17 cellular contexts compared by ENCODE assay signal in genomic region chr19:14168259-14168972, GRCh38. TPM values are rescaled to one million over a fixed set of nuclear protein-coding genes. Genes with fewer than 3 reads are reported as not detected.
A peak's percentile ranks its signal among the peaks of the same experiment; 100 is the strongest.
DNase-seq lines count a peak whose midpoint lies in the region; ATAC-seq, FAIRE-seq and TF ChIP-seq lines count a peak whose summit lies in the region.
"Had no signal": no experiment of that assay in that cellular context is flagged by ENCODE, and none has a peak within 500 bp of the region (broad histone marks: within the 10 kb centered on the region; RNA-seq: fewer than 3 reads in every experiment).

No MANE protein-coding gene starts in this region.

- H3K9ac ChIP-seq in BLaER1 (peak overlapping the region; percentile 28; the same call in 1 of the 2 replicates), K562 (ENCODE audit: insufficient read depth in 1 of 2, low read depth in 2 of 2, low read length in 2 of 2) (peak overlapping the region in 1 of 2 experiments; percentile 36; a peak in 1 of 4 replicates)

- H3K79me2 ChIP-seq in K562 (ENCODE audit: control insufficient read depth, insufficient read depth, low read length), result no peaks in the 10 kb centered on the region

- no peaks in the 10 kb centered on the region for H3K27me3 Mint-ChIP-seq in CD4-positive, alpha-beta memory T cell
- no peaks in the 10 kb centered on the region for H3K27me3 Mint-ChIP-seq in naive thymus-derived CD8-positive, alpha-beta T cell

- 73% methylated on average over 19 of the region's 19 CpGs for WGBS in K562 (ENCODE audit: insufficient coverage, low coverage, missing lambda C conversion rate)

- DNase-seq in CD4-positive, alpha-beta memory T cell, result no peak
- DNase-seq in K562 (ENCODE audit: extremely low read depth in 1 of 4, low spot score in 3 of 4), result no peak
- no peak for DNase-seq in naive thymus-derived CD8-positive, alpha-beta T cell
- no peak for DNase-seq in effector CD4-positive, alpha-beta T cell
- no peak for DNase-seq in Peyer's patch
- DNase-seq: activated CD4-positive, alpha-beta T cell treated with anti-CD3 and anti-CD28 coated beads, Interleukin-2, amount 50 U/mL, for 4 hours; DMS 273 treated with DMSO at 0.1 percent for 48 hours; endodermal cell; left colon; NCI-H1417; occipital lobe; stimulated activated CD4-positive, alpha-beta T cell treated with anti-CD3 and anti-CD28 coated beads, Interleukin-12 subunit alpha, Interleukin-12 subunit beta, amount 100 ng/mL, for 4 hours had no signal

- no peak for FAIRE-seq in K562 (lab: Jason Lieb, UNC)
- FAIRE-seq: GM18507 had no signal

- H2AFZ ChIP-seq in K562 (ENCODE audit: low read depth, low read length), result no peak overlapping the region

- peaks cover 12 to 17% of the 10 kb centered on the region in 2 donors for H3K36me3 Mint-ChIP-seq in CD4-positive, alpha-beta memory T cell
- H3K36me3 Mint-ChIP-seq in naive thymus-derived CD8-positive, alpha-beta T cell, result peaks cover 0 to 25% (median 20%) of the 10 kb centered on the region in 3 donors

- no peak for TF ChIP-seq RAD21 in K562 (CRISPR knock-in tag; conservative IDR thresholded peaks at IDR 0.05 in 1 of 2, IDR thresholded peaks at IDR 0.05 in 1 of 2)

- TF ChIP-seq EP300 in K562 (IDR thresholded peaks at IDR 0.05; ENCODE audit: low read length), result no peak

- H3K27me3 ChIP-seq in BLaER1 (no peaks in the 10 kb centered on the region), K562 (ENCODE audit: control insufficient read depth in 2 of 2, insufficient read depth in 2 of 2, low read length in 2 of 2) (no peaks in the 10 kb centered on the region), Peyer's patch (no peaks in the 10 kb centered on the region)
- no peaks in the 10 kb centered on the region for H3K27me3 ChIP-seq in CD4-positive, alpha-beta memory T cell (ENCODE audit: insufficient read depth, low read length)

- intact Hi-C loops in CD4-positive, alpha-beta memory T cell (cut with micrococcal nuclease), result no loop called here
- intact Hi-C loops in K562 (cut with micrococcal nuclease), result no loop called here

- H3K27ac ChIP-seq in BLaER1 (peak overlapping the region; percentile 23; the same call in 1 of the 2 replicates), K562 (ENCODE audit: extremely low read depth, low read depth, low read length) (no peak overlapping the region), Peyer's patch (no peak overlapping the region)
- no peak overlapping the region for H3K27ac ChIP-seq in CD4-positive, alpha-beta memory T cell (ENCODE audit: low read depth, low read length)

- no TSS peak for BruUV-seq in K562 (replicated peaks; lab: Mats Ljungman, UMichigan)

- TF ChIP-seq POLR2A in K562 (conservative IDR thresholded peaks at IDR 0.05) (no peak), Peyer's patch (IDR thresholded peaks at IDR 0.05) (no peak)

- 0 out of 2 replicates have a peak, but pooled peaks cover 10% of the 10 kb centered on the region for H4K20me1 ChIP-seq in BLaER1
- no peaks in the 10 kb centered on the region for H4K20me1 ChIP-seq in K562 (replicated peaks; ENCODE audit: control insufficient read depth, insufficient read depth, low read length)

- H3K36me3 ChIP-seq in BLaER1 (peaks cover 52% of the 10 kb centered on the region), K562 (ENCODE audit: control insufficient read depth, insufficient read depth, low read length) (peaks cover 25% of the 10 kb centered on the region; the same call in 2 of the 3 replicates), Peyer's patch (peaks cover 0 to 48% (median 0%) of the 10 kb centered on the region in 3 donors)
- peaks cover 7% of the 10 kb centered on the region for H3K36me3 ChIP-seq in CD4-positive, alpha-beta memory T cell (ENCODE audit: insufficient read depth, low read length)

- peak overlapping the region in 4 of 8 donors; percentile 39 to 82 (median 73) for H3K4me3 Mint-ChIP-seq in CD4-positive, alpha-beta memory T cell
- peak overlapping the region; percentile 20 to 93 (median 59) for H3K4me3 Mint-ChIP-seq in naive thymus-derived CD8-positive, alpha-beta T cell
- H3K4me3 Mint-ChIP-seq: endodermal cell had no signal

- H3K9me3 ChIP-seq in BLaER1 (0 out of 2 replicates have a peak, but pooled peaks cover 3% of the 10 kb centered on the region), K562 (replicated peaks; ENCODE audit: control insufficient read depth, insufficient read depth, low read depth, low read length) (no peaks in the 10 kb centered on the region), Peyer's patch (no peaks in the 10 kb centered on the region)
- H3K9me3 ChIP-seq in CD4-positive, alpha-beta memory T cell (ENCODE audit: control insufficient read depth in 1 of 2, low read length in 2 of 2), result no peaks in the 10 kb centered on the region
- H3K9me3 ChIP-seq: HAP-1 had no signal

- in situ Hi-C loops in K562 (cut with MboI), result no loop called here

- H3K4me1 Mint-ChIP-seq in CD4-positive, alpha-beta memory T cell, result peaks cover 17 to 30% (median 23%) of the 10 kb centered on the region in 4 donors
- H3K4me1 Mint-ChIP-seq in naive thymus-derived CD8-positive, alpha-beta T cell, result peaks cover 20 to 33% (median 25%) of the 10 kb centered on the region in 4 donors

- CTCF ChIA-PET in CD4-positive, alpha-beta memory T cell (lab: Charles Lee; ENCODE audit: partially characterized antibody), result interaction anchor here (0.9 to 3.6 kb wide), 9 partner anchors 8 to 93 kb away, joined by 3 to 17 read pairs (median 4); partner anchors contain the start of gene ASF1B
- CTCF ChIA-PET in K562 (lab: Yijun Ruan, JAX; ENCODE audit: low intra/inter-chr PET ratio), result no interaction called here

- H3K4me1 ChIP-seq in BLaER1, result peaks cover 80% of the 10 kb centered on the region
- H3K4me1 ChIP-seq in CD4-positive, alpha-beta memory T cell (ENCODE audit: insufficient read depth, low read length), result peaks cover 26% of the 10 kb centered on the region
- H3K4me1 ChIP-seq in K562 (replicated peaks in 1 of 2; ENCODE audit: control insufficient read depth in 2 of 2, insufficient read depth in 2 of 2, low read length in 2 of 2), result peaks cover 0 to 22% of the 10 kb centered on the region in 2 experiments; a peak in 2 of 5 replicates
- peaks cover 0 to 13% (median 4%) of the 10 kb centered on the region in 4 donors for H3K4me1 ChIP-seq in Peyer's patch
- H3K4me1 ChIP-seq: HAP-1 had no signal

- H3K4me3 ChIP-seq in BLaER1, result peak overlapping the region; percentile 44; the same call in 1 of the 2 replicates
- H3K4me3 ChIP-seq in CD4-positive, alpha-beta memory T cell (ENCODE audit: low read length in 2 of 2), result no peak overlapping the region
- H3K4me3 ChIP-seq in K562, result no peak overlapping the region
- H3K4me3 ChIP-seq in Peyer's patch, result no peak overlapping the region
- H3K4me3 ChIP-seq: HAP-1 had no signal

- POLR2A ChIA-PET in CD4-positive, alpha-beta memory T cell (lab: Charles Lee; ENCODE audit: partially characterized antibody), result interaction anchor here (1.0 to 3.1 kb wide), 6 partner anchors 11 to 241 kb away, joined by 3 to 33 read pairs (median 8); partner anchors contain the start of gene ASF1B
- POLR2A ChIA-PET in K562 (lab: Yijun Ruan, JAX), result no interaction called here
- POLR2A ChIA-PET in naive thymus-derived CD8-positive, alpha-beta T cell (lab: Charles Lee), result interaction anchor here (0.5 to 3.6 kb wide), 5 partner anchors 19 to 247 kb away, joined by 3 to 33 read pairs (median 4); partner anchors contain the start of gene ASF1B

- no peaks in the 10 kb centered on the region for H3K9me3 Mint-ChIP-seq in CD4-positive, alpha-beta memory T cell
- H3K9me3 Mint-ChIP-seq in naive thymus-derived CD8-positive, alpha-beta T cell, result no peaks in the 10 kb centered on the region
- H3K9me3 Mint-ChIP-seq: endodermal cell had no signal

- no peaks in the 10 kb centered on the region for H3K9me1 ChIP-seq in K562 (ENCODE audit: control insufficient read depth, insufficient read depth, low read length)

- no peak; the same call in 2 of the 3 replicates for ATAC-seq in K562
- ATAC-seq in naive thymus-derived CD8-positive, alpha-beta T cell, result no peak
- ATAC-seq in GM18873 (IDR thresholded peaks at IDR 0.05; ENCODE audit: low FRiP score, unreplicated experiment), result no peak
- ATAC-seq in HG03175 (IDR thresholded peaks at IDR 0.05; ENCODE audit: unreplicated experiment), result no peak

- H3K4me2 ChIP-seq in BLaER1 (peak overlapping the region; percentile 94), K562 (ENCODE audit: insufficient read depth, low read length) (no peak overlapping the region)

- peak overlapping the region; percentile 15 to 88 (median 74) for H3K27ac Mint-ChIP-seq in CD4-positive, alpha-beta memory T cell
- peak overlapping the region; percentile 11 to 94 (median 78) for H3K27ac Mint-ChIP-seq in naive thymus-derived CD8-positive, alpha-beta T cell
- H3K27ac Mint-ChIP-seq: endodermal cell had no signal

- TF ChIP-seq CTCF in K562 (IDR thresholded peaks at IDR 0.05 in 2 of 3, conservative IDR thresholded peaks at IDR 0.05 in 1 of 3; ENCODE audit: insufficient read depth in 2 of 3, low read depth in 1 of 3, low read length in 3 of 3) (no peak), Peyer's patch (IDR thresholded peaks at IDR 0.05) (no peak)

RNA-seq across cellular contexts. Expression of gene ASF1B, which starts 32.0 kb away (rescaled TPM):
- total RNA-seq in CD4-positive, alpha-beta memory T cell, result 1 to 10 TPM; 2.3 to 3.0 TPM
- polyA plus RNA-seq in CD4-positive, alpha-beta memory T cell, result 1 to 10 TPM; 1.8 to 3.0 TPM
- total RNA-seq in K562 (2011; cell fraction: chromatin; rRNA removed; ENCODE audit: low replicate concordance), result 7.9 and 16.6 TPM in 2 replicates
- total RNA-seq in K562 (2011; cell fraction: nucleolus; rRNA removed), result 18.7 and 23.9 TPM in 2 replicates
- total RNA-seq in K562 (2011; cell fraction: nucleoplasm; rRNA removed), result 14.1 and 22.4 TPM in 2 replicates
- total RNA-seq in K562 (2014; rRNA removed) (54.8 and 85.6 TPM in 2 replicates), K562 (2014; rRNA removed; fragmentation: Illumina TruSeq; extraction: Trizol) (29.4 and 30.7 TPM in 2 replicates), K562 (2015; rRNA removed; fragmentation: Illumina TruSeq; extraction: Trizol) (38.0 and 39.3 TPM in 2 replicates), K562 (2021) (59.6 and 66.6 TPM in 2 replicates), Peyer's patch (10 to 100 TPM in 1 of 4 donors, 1 to 10 TPM in 3; 2.3 to 12.4 (median 5.5) TPM)
- polyA plus RNA-seq in K562 (2011; rRNA removed) (43.1 and 69.4 TPM in 2 replicates), K562 (2014; fragmentation: Illumina TruSeq; extraction: Trizol) (59.5 and 60.9 TPM in 2 replicates), K562 (2014; fragmentation: Nextera tagmentation; extraction: Ambion mirVana) (1 to 10 TPM; 6.0 to 8.0 TPM), K562 (2014; rRNA removed) (52.7 and 53.3 TPM in 2 replicates)
- polyA plus RNA-seq in K562 (2011; cell fraction: cytosol; rRNA removed), result 75.6 and 117 TPM in 2 replicates
- polyA plus RNA-seq in K562 (2011; cell fraction: nucleus; rRNA removed), result 22.8 and 25.8 TPM in 2 replicates
- polyA plus RNA-seq in K562 (2012), result 72.6 and 87.5 TPM in 2 replicates
- polyA minus RNA-seq in K562 (2011; rRNA and poly(A)+ RNA removed), result 19.4 and 39.5 TPM in 2 replicates
- 43.6 and 47.1 TPM in 2 replicates for polyA minus RNA-seq in K562 (2011; cell fraction: cytosol; rRNA and poly(A)+ RNA removed)
- polyA minus RNA-seq in K562 (2011; cell fraction: nucleus; rRNA and poly(A)+ RNA removed), result 11.0 and 13.6 TPM in 2 replicates
- total RNA-seq in naive thymus-derived CD8-positive, alpha-beta T cell, result 1 to 10 TPM; 2.7 to 4.6 TPM
- polyA plus RNA-seq in naive thymus-derived CD8-positive, alpha-beta T cell, result 1 to 10 TPM; 2.3 to 4.2 (median 3.7) TPM

RNA-seq across cellular contexts. Expression of gene ADGRL1, which starts 37.6 kb away (rescaled TPM):
- total RNA-seq in CD4-positive, alpha-beta memory T cell, result 10 to 100 TPM; 19.3 to 22.0 TPM
- polyA plus RNA-seq in CD4-positive, alpha-beta memory T cell, result 1 to 10 TPM in 1 of 2 donors, under 1 TPM in 1; 0.55 to 1.3 TPM
- total RNA-seq in K562 (2011; cell fraction: chromatin; rRNA removed; ENCODE audit: low replicate concordance), result 52.8 and 150 TPM in 2 replicates
- 73.8 and 77.4 TPM in 2 replicates for total RNA-seq in K562 (2011; cell fraction: nucleolus; rRNA removed)
- total RNA-seq in K562 (2011; cell fraction: nucleoplasm; rRNA removed), result 64.1 and 80.0 TPM in 2 replicates
- total RNA-seq in K562 (2014; rRNA removed) (10.9 TPM in 2 replicates), K562 (2014; rRNA removed; fragmentation: Illumina TruSeq; extraction: Trizol) (2.8 and 3.3 TPM in 2 replicates), K562 (2015; rRNA removed; fragmentation: Illumina TruSeq; extraction: Trizol) (6.7 and 7.6 TPM in 2 replicates), K562 (2021) (33.2 and 37.0 TPM in 2 replicates), Peyer's patch (10 to 100 TPM; 22.8 to 58.6 (median 48.8) TPM)
- polyA plus RNA-seq in K562 (2011; rRNA removed) (8.6 and 14.7 TPM in 2 replicates), K562 (2014; fragmentation: Illumina TruSeq; extraction: Trizol) (10.8 and 16.6 TPM in 2 replicates), K562 (2014; fragmentation: Nextera tagmentation; extraction: Ambion mirVana) (under 1 TPM; 0.14 to 0.27 TPM), K562 (2014; rRNA removed) (12.6 and 20.3 TPM in 2 replicates)
- 10.0 and 19.9 TPM in 2 replicates for polyA plus RNA-seq in K562 (2011; cell fraction: cytosol; rRNA removed)
- polyA plus RNA-seq in K562 (2011; cell fraction: nucleus; rRNA removed), result 50.7 and 75.0 TPM in 2 replicates
- 12.4 and 16.3 TPM in 2 replicates for polyA plus RNA-seq in K562 (2012)
- polyA minus RNA-seq in K562 (2011; rRNA and poly(A)+ RNA removed), result 9.3 and 13.3 TPM in 2 replicates
- 31.3 and 46.7 TPM in 2 replicates for polyA minus RNA-seq in K562 (2011; cell fraction: cytosol; rRNA and poly(A)+ RNA removed)
- 17.5 and 24.1 TPM in 2 replicates for polyA minus RNA-seq in K562 (2011; cell fraction: nucleus; rRNA and poly(A)+ RNA removed)
- 10 to 100 TPM; 24.8 to 28.0 TPM for total RNA-seq in naive thymus-derived CD8-positive, alpha-beta T cell
- under 1 TPM; 0.29 to 0.96 (median 0.51) TPM for polyA plus RNA-seq in naive thymus-derived CD8-positive, alpha-beta T cell

RNA-seq across cellular contexts. Expression of gene PRKACA, which starts 50.9 kb away (rescaled TPM):
- 10 to 100 TPM; 48.9 to 51.7 TPM for total RNA-seq in CD4-positive, alpha-beta memory T cell
- 1 to 10 TPM in 1 of 2 donors, under 1 TPM in 1; 0.42 to 2.2 TPM for polyA plus RNA-seq in CD4-positive, alpha-beta memory T cell
- total RNA-seq in K562 (2011; cell fraction: chromatin; rRNA removed; ENCODE audit: low replicate concordance), result 26.1 and 58.3 TPM in 2 replicates
- 30.5 and 42.7 TPM in 2 replicates for total RNA-seq in K562 (2011; cell fraction: nucleolus; rRNA removed)
- total RNA-seq in K562 (2011; cell fraction: nucleoplasm; rRNA removed), result 28.7 and 35.1 TPM in 2 replicates
- 8.4 and 12.7 TPM in 2 replicates for total RNA-seq in K562 (2014; rRNA removed)
- 10.6 and 13.0 TPM in 2 replicates for total RNA-seq in K562 (2014; rRNA removed; fragmentation: Illumina TruSeq; extraction: Trizol)
- total RNA-seq in K562 (2015; rRNA removed; fragmentation: Illumina TruSeq; extraction: Trizol), result 11.9 and 12.2 TPM in 2 replicates
- 57.8 and 63.1 TPM in 2 replicates for total RNA-seq in K562 (2021)
- polyA plus RNA-seq in K562 (2011; rRNA removed), result 19.9 and 22.9 TPM in 2 replicates
- 18.1 and 22.9 TPM in 2 replicates for polyA plus RNA-seq in K562 (2011; cell fraction: cytosol; rRNA removed)
- 9.4 and 10.8 TPM in 2 replicates for polyA plus RNA-seq in K562 (2011; cell fraction: nucleus; rRNA removed)
- 53.1 and 56.7 TPM in 2 replicates for polyA plus RNA-seq in K562 (2012)
- 50.6 and 59.4 TPM in 2 replicates for polyA plus RNA-seq in K562 (2014; fragmentation: Illumina TruSeq; extraction: Trizol)
- polyA plus RNA-seq in K562 (2014; fragmentation: Nextera tagmentation; extraction: Ambion mirVana), result 1 to 10 TPM; 1.2 to 1.7 TPM
- polyA plus RNA-seq in K562 (2014; rRNA removed), result 37.6 and 39.7 TPM in 2 replicates
- polyA minus RNA-seq in K562 (2011; rRNA and poly(A)+ RNA removed), result 16.0 and 20.3 TPM in 2 replicates
- polyA minus RNA-seq in K562 (2011; cell fraction: cytosol; rRNA and poly(A)+ RNA removed), result 18.1 and 18.7 TPM in 2 replicates
- polyA minus RNA-seq in K562 (2011; cell fraction: nucleus; rRNA and poly(A)+ RNA removed), result 7.5 and 8.3 TPM in 2 replicates
- 10 to 100 TPM; 54.7 to 56.8 TPM for total RNA-seq in naive thymus-derived CD8-positive, alpha-beta T cell
- polyA plus RNA-seq in naive thymus-derived CD8-positive, alpha-beta T cell, result 1 to 10 TPM; 1.1 to 1.8 (median 1.3) TPM
- total RNA-seq in Peyer's patch, result 10 to 100 TPM; 18.2 to 39.8 (median 30.0) TPM
